ENCODE assay signal across 11 cellular contexts in genomic region chr15:77457619-77458265, GRCh38. TPM values are rescaled to one million over a fixed set of nuclear protein-coding genes. Genes with fewer than 3 reads are reported as not detected.
DNase-seq lines count a peak whose midpoint lies in the region; ATAC-seq and TF ChIP-seq lines count a peak whose summit lies in the region.
"Had no signal": no experiment of that assay in that cellular context is flagged by ENCODE, and none has a peak within 500 bp of the region (broad histone marks: within the 10 kb centered on the region; RNA-seq: fewer than 3 reads in every experiment).

No MANE protein-coding gene starts in this region.

- peaks cover 3% of the 10 kb centered on the region for H3K27me3 Mint-ChIP-seq in GM23338 (ENCODE audit: insufficient read depth, low read depth, poor library complexity)
- H3K27me3 Mint-ChIP-seq in activated naive CD8-positive, alpha-beta T cell treated with anti-CD3 and anti-CD28 coated beads, Interleukin-2, amount 50 U/mL, for 24 hours = no peaks in the 10 kb centered on the region

- H3K27me3 ChIP-seq in GM23338 (ENCODE audit: insufficient read depth) (no peaks in the 10 kb centered on the region), aorta (ENCODE audit: control insufficient read depth in 1 of 2, insufficient read depth in 2 of 2, low read length in 1 of 2) (no peaks in the 10 kb centered on the region)

- DNase-seq in AG09319 (ENCODE audit: extremely low read depth, low read depth) (peak; percentile 25), GM23338 (ENCODE audit: low spot score) (no peak), kidney tubule cell (ENCODE audit: low spot score) (peak; percentile 46), mesenteric fat pad (ENCODE audit: low spot score) (no peak), aorta (no peak)
- DNase-seq in activated naive CD8-positive, alpha-beta T cell treated with anti-CD3 and anti-CD28 coated beads, Interleukin-2, amount 50 U/mL, for 24 hours = no peak
- no peak for DNase-seq in stimulated activated CD4-positive, alpha-beta T cell treated with anti-CD3 and anti-CD28 coated beads, Interleukin-2, amount 100 ng/mL, for 48 hours
- DNase-seq: activated T-cell treated with anti-CD3 and anti-CD28 coated beads, Interleukin-2, amount 50 U/mL, for 1 hour; NCI-H2029 treated with DMSO at 0.1 percent for 48 hours had no signal

- no peaks in the 10 kb centered on the region for H3K9me3 ChIP-seq in aorta (ENCODE audit: control insufficient read depth, low read length)

- H3K36me3 ChIP-seq in GM23338 (ENCODE audit: insufficient read depth) = peaks cover 4% of the 10 kb centered on the region; the same call in 1 of the 2 replicates
- H3K36me3 ChIP-seq in aorta (ENCODE audit: control insufficient read depth in 1 of 2, insufficient read depth in 2 of 2, low read length in 1 of 2) = no peaks in the 10 kb centered on the region

- H3K9me2 ChIP-seq in GM23338 (ENCODE audit: insufficient read depth) = no peaks in the 10 kb centered on the region

- peaks cover 16% of the 10 kb centered on the region for H3K79me2 ChIP-seq in GM23338 (replicated peaks; ENCODE audit: insufficient read depth)

- H4K20me1 ChIP-seq in GM23338 (replicated peaks; ENCODE audit: insufficient read depth) = peaks cover 3% of the 10 kb centered on the region; the same call in 1 of the 2 replicates

- H3K4me3 Mint-ChIP-seq in GM23338 = no peak overlapping the region
- H3K4me3 Mint-ChIP-seq in activated naive CD8-positive, alpha-beta T cell treated with anti-CD3 and anti-CD28 coated beads, Interleukin-2, amount 50 U/mL, for 24 hours = no peak overlapping the region

- TF ChIP-seq CTCF in AG09319 (IDR thresholded peaks at IDR 0.05; ENCODE audit: low read depth, low read length) (no peak), GM23338 (conservative IDR thresholded peaks at IDR 0.05; ENCODE audit: low read depth in 2 of 2) (no peak)

- 0 out of 2 replicates have a peak overlapping the region, but pooled peaks have one; percentile 9 for H3K4me2 ChIP-seq in GM23338

- H3K36me3 Mint-ChIP-seq in GM23338 (ENCODE audit: low read depth) = peaks cover 13% of the 10 kb centered on the region
- peaks cover 22% of the 10 kb centered on the region for H3K36me3 Mint-ChIP-seq in activated naive CD8-positive, alpha-beta T cell treated with anti-CD3 and anti-CD28 coated beads, Interleukin-2, amount 50 U/mL, for 24 hours (ENCODE audit: low read depth)

- no peaks in the 10 kb centered on the region for H3K9me3 Mint-ChIP-seq in GM23338
- H3K9me3 Mint-ChIP-seq in activated naive CD8-positive, alpha-beta T cell treated with anti-CD3 and anti-CD28 coated beads, Interleukin-2, amount 50 U/mL, for 24 hours = no peaks in the 10 kb centered on the region

- H3K27ac ChIP-seq in GM23338 (ENCODE audit: low read depth) (0 out of 2 replicates have a peak overlapping the region, but pooled peaks have one; percentile 33), aorta (ENCODE audit: low read depth in 1 of 2, low read length in 2 of 2) (no peak overlapping the region)
- H3K27ac ChIP-seq: HL-60 had no signal

- intact Hi-C loops in aorta (cut with DNase I) = loop anchor here in 1 of 2 donors (5.0 kb wide), 1 partner anchor 40 kb away; no protein-coding TSS in a partner anchor

- H3K4me1 ChIP-seq in GM23338 (ENCODE audit: insufficient read depth) = peaks cover 10% of the 10 kb centered on the region; the same call in 1 of the 2 replicates
- no peaks in the 10 kb centered on the region for H3K4me1 ChIP-seq in aorta (ENCODE audit: control insufficient read depth in 1 of 2, insufficient read depth in 2 of 2, low read length in 2 of 2)

- H3K4me3 ChIP-seq in GM23338 (no peak overlapping the region), aorta (ENCODE audit: low read length in 2 of 2) (no peak overlapping the region)

- ATAC-seq in GM23338 = no peak
- ATAC-seq in activated naive CD8-positive, alpha-beta T cell treated with anti-CD3 and anti-CD28 coated beads, Interleukin-2, amount 50 U/mL, for 24 hours = peak; percentile 36
- no peak for ATAC-seq in GM18868 (IDR thresholded peaks at IDR 0.05; ENCODE audit: unreplicated experiment)
- no peak for ATAC-seq in aorta (ENCODE audit: low FRiP score)

- H3K4me1 Mint-ChIP-seq in GM23338 = peaks cover 12% of the 10 kb centered on the region
- H3K4me1 Mint-ChIP-seq in activated naive CD8-positive, alpha-beta T cell treated with anti-CD3 and anti-CD28 coated beads, Interleukin-2, amount 50 U/mL, for 24 hours = peaks cover 35% of the 10 kb centered on the region

- no peak overlapping the region for H3K27ac Mint-ChIP-seq in GM23338
- no peak overlapping the region for H3K27ac Mint-ChIP-seq in activated naive CD8-positive, alpha-beta T cell treated with anti-CD3 and anti-CD28 coated beads, Interleukin-2, amount 50 U/mL, for 24 hours

- H3F3A ChIP-seq in GM23338 (replicated peaks; ENCODE audit: low read depth) = no peaks in the 10 kb centered on the region

- no peak overlapping the region for H2AFZ ChIP-seq in GM23338

TF ChIP-seq in GM23338, 12 proteins besides CTCF, POLR2A, EP300 and RAD21 (continues in another document):
- TF ChIP-seq ZNF462 (CRISPR knock-in tag; IDR thresholded peaks at IDR 0.05) (no peak), NANOG (IDR thresholded peaks at IDR 0.05; ENCODE audit: borderline replicate concordance) (no peak), CREB1 (CRISPR knock-in tag; IDR thresholded peaks at IDR 0.05; ENCODE audit: low read depth) (no peak), EZH2phosphoT487 (IDR thresholded peaks at IDR 0.05; ENCODE audit: unreplicated experiment) (no peak)

RNA-seq across cellular contexts. Expression of gene HMG20A, which starts 37.1 kb away (rescaled TPM):
- 49.3 and 57.8 TPM in 2 replicates for total RNA-seq in GM23338 (2014; rRNA removed; shearing (Covaris generic))
- polyA plus RNA-seq in GM23338 (2016; fragmentation: Nextera tagmentation; extraction: Ambion mirVana) (12.2 and 17.8 TPM in 2 replicates), aorta (10 to 100 TPM; 11.6 to 15.0 TPM)
- total RNA-seq in mesenteric fat pad (20.7 TPM), aorta (10 to 100 TPM; 29.7 to 44.2 TPM)

RNA-seq across cellular contexts. Expression of gene PEAK1, which starts 37.8 kb away (rescaled TPM):
- total RNA-seq in GM23338 (2014; rRNA removed; shearing (Covaris generic)) = 22.8 and 34.1 TPM in 2 replicates
- polyA plus RNA-seq in GM23338 (2016; fragmentation: Nextera tagmentation; extraction: Ambion mirVana) (5.6 and 7.8 TPM in 2 replicates), aorta (10 to 100 TPM in 1 of 2 donors, 1 to 10 TPM in 1; 8.0 to 10.8 TPM)
- total RNA-seq in mesenteric fat pad (83.4 TPM), aorta (100 to 1,000 TPM in 1 of 2 donors, 10 to 100 TPM in 1; 96.0 to 105 TPM)

Comparison
In these comparisons a context has a peak if more than half of its experiments do, and no peak if none do; other contexts are left out.
1. DNase-seq: peak in AG09319 (single experiment) and kidney tubule cell (single experiment); none in GM23338 (single experiment), activated naive CD8-positive, alpha-beta T cell treated with anti-CD3 and anti-CD28 coated beads, Interleukin-2, amount 50 U/mL, for 24 hours (single experiment), stimulated activated CD4-positive, alpha-beta T cell treated with anti-CD3 and anti-CD28 coated beads, Interleukin-2, amount 100 ng/mL, for 48 hours (0 of 2), mesenteric fat pad (single experiment) and aorta (0 of 2).